Comparison of ENCODE assay signal across 1 cellular context in the genomic region with DNA sequence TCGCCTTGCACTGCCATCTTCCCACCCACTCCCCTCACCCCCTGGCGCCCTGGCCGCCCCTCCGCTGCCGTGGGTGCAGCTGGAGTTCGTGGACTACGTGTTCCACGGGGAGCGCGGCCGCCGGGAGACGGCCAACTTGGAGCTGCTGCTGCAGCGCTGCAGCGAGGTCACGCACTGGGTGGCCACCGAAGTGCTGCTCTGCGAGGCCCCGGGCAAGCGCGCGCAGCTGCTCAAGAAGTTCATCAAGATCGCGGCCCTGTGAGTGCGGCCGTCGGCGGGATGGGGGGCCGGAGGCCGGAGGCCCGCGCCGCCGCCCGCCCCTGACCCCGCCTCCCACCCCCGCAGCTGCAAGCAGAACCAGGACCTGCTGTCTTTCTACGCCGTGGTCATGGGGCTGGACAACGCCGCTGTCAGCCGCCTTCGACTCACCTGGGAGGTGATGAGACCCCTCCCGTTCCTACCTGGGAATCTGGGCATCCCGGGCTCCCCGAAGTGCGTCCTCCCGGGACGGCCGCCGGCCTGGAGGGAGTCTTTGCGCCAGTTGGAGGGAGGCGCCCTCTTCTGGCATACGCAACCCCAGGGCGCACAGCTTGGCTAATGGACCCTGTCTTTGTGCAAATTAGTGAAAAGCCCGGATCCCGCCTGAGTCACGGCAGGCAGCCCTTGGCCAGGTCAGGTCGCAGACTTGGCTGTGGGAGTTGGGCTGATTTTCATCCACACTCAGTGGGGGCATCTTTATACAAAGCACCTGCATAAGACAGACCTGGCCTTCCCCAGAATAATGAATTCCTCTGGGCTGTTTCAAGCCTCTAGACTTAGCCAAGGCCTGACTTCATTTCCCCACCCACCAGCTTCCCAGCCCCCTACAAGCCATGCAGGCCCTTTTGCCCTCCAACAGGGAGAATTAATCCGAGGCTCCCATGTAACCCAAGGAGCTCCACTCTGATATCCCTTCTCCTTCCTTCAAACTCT.
TF ChIP-seq lines count a peak whose summit lies in the region.

No MANE protein-coding gene starts in this region.

TF ChIP-seq in WTC11, 78 proteins besides CTCF, POLR2A, EP300 and RAD21 (continued from another document):
- no peak for TF ChIP-seq ATF6 (CRISPR knock-in tag; IDR thresholded peaks at IDR 0.05)
- TF ChIP-seq HMGA2 (CRISPR knock-in tag; IDR thresholded peaks at IDR 0.05), result no peak
- TF ChIP-seq NR1H2 (CRISPR knock-in tag; IDR thresholded peaks at IDR 0.05), result no peak
- TF ChIP-seq, protein P1, sequence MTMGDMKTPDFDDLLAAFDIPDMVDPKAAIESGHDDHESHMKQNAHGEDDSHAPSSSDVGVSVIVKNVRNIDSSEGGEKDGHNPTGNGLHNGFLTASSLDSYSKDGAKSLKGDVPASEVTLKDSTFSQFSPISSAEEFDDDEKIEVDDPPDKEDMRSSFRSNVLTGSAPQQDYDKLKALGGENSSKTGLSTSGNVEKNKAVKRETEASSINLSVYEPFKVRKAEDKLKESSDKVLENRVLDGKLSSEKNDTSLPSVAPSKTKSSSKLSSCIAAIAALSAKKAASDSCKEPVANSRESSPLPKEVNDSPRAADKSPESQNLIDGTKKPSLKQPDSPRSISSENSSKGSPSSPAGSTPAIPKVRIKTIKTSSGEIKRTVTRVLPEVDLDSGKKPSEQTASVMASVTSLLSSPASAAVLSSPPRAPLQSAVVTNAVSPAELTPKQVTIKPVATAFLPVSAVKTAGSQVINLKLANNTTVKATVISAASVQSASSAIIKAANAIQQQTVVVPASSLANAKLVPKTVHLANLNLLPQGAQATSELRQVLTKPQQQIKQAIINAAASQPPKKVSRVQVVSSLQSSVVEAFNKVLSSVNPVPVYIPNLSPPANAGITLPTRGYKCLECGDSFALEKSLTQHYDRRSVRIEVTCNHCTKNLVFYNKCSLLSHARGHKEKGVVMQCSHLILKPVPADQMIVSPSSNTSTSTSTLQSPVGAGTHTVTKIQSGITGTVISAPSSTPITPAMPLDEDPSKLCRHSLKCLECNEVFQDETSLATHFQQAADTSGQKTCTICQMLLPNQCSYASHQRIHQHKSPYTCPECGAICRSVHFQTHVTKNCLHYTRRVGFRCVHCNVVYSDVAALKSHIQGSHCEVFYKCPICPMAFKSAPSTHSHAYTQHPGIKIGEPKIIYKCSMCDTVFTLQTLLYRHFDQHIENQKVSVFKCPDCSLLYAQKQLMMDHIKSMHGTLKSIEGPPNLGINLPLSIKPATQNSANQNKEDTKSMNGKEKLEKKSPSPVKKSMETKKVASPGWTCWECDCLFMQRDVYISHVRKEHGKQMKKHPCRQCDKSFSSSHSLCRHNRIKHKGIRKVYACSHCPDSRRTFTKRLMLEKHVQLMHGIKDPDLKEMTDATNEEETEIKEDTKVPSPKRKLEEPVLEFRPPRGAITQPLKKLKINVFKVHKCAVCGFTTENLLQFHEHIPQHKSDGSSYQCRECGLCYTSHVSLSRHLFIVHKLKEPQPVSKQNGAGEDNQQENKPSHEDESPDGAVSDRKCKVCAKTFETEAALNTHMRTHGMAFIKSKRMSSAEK (CRISPR knock-in tag; IDR thresholded peaks at IDR 0.05; ENCODE audit: borderline replicate concordance), result no peak
- no peak for TF ChIP-seq CBFB (CRISPR knock-in tag; IDR thresholded peaks at IDR 0.05; ENCODE audit: low read depth)
- TF ChIP-seq TEAD1 (CRISPR knock-in tag; IDR thresholded peaks at IDR 0.05), result no peak; the same call in 1 of the 2 replicates
- peak; percentile 84; the same call in 1 of the 2 replicates for TF ChIP-seq HMGXB4 (CRISPR knock-in tag; IDR thresholded peaks at IDR 0.05)
- no peak for TF ChIP-seq SMAD4 (CRISPR knock-in tag; IDR thresholded peaks at IDR 0.05)
- no peak for TF ChIP-seq RELA (CRISPR knock-in tag; IDR thresholded peaks at IDR 0.05; ENCODE audit: borderline replicate concordance)
- TF ChIP-seq, protein P2, sequence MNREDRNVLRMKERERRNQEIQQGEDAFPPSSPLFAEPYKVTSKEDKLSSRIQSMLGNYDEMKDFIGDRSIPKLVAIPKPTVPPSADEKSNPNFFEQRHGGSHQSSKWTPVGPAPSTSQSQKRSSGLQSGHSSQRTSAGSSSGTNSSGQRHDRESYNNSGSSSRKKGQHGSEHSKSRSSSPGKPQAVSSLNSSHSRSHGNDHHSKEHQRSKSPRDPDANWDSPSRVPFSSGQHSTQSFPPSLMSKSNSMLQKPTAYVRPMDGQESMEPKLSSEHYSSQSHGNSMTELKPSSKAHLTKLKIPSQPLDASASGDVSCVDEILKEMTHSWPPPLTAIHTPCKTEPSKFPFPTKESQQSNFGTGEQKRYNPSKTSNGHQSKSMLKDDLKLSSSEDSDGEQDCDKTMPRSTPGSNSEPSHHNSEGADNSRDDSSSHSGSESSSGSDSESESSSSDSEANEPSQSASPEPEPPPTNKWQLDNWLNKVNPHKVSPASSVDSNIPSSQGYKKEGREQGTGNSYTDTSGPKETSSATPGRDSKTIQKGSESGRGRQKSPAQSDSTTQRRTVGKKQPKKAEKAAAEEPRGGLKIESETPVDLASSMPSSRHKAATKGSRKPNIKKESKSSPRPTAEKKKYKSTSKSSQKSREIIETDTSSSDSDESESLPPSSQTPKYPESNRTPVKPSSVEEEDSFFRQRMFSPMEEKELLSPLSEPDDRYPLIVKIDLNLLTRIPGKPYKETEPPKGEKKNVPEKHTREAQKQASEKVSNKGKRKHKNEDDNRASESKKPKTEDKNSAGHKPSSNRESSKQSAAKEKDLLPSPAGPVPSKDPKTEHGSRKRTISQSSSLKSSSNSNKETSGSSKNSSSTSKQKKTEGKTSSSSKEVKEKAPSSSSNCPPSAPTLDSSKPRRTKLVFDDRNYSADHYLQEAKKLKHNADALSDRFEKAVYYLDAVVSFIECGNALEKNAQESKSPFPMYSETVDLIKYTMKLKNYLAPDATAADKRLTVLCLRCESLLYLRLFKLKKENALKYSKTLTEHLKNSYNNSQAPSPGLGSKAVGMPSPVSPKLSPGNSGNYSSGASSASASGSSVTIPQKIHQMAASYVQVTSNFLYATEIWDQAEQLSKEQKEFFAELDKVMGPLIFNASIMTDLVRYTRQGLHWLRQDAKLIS (CRISPR knock-in tag; IDR thresholded peaks at IDR 0.05; ENCODE audit: borderline replicate concordance), result peak; percentile 81; the same call in 1 of the 2 replicates
- no peak for TF ChIP-seq E2F4 (CRISPR knock-in tag; IDR thresholded peaks at IDR 0.05; ENCODE audit: borderline replicate concordance, low read depth)
- TF ChIP-seq NFATC4 (CRISPR knock-in tag; IDR thresholded peaks at IDR 0.05), result no peak
- no peak for TF ChIP-seq SOX15 (CRISPR knock-in tag; IDR thresholded peaks at IDR 0.05)
- TF ChIP-seq ETV6 (CRISPR knock-in tag; IDR thresholded peaks at IDR 0.05), result 0 out of 2 replicates have a peak, but pooled peaks have one; percentile 12
- no peak for TF ChIP-seq GTF2I (CRISPR knock-in tag; conservative IDR thresholded peaks at IDR 0.05)
- no peak for TF ChIP-seq NFYB (CRISPR knock-in tag; conservative IDR thresholded peaks at IDR 0.05; ENCODE audit: low read depth)
- TF ChIP-seq, protein P3, sequence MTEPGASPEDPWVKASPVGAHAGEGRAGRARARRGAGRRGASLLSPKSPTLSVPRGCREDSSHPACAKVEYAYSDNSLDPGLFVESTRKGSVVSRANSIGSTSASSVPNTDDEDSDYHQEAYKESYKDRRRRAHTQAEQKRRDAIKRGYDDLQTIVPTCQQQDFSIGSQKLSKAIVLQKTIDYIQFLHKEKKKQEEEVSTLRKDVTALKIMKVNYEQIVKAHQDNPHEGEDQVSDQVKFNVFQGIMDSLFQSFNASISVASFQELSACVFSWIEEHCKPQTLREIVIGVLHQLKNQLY (CRISPR knock-in tag; IDR thresholded peaks at IDR 0.05), result no peak
